In genomic region chr17:40536731-40537171, GRCh38 we compare ENCODE assay signal across 11 cellular contexts. TPM values are rescaled to one million over a fixed set of nuclear protein-coding genes. Genes with fewer than 3 reads are reported as not detected.
DNase-seq lines count a peak whose midpoint lies in the region; ATAC-seq, FAIRE-seq and TF ChIP-seq lines count a peak whose summit lies in the region.
"Had no signal": no experiment of that assay in that cellular context is flagged by ENCODE, and none has a peak within 500 bp of the region (broad histone marks: within the 10 kb centered on the region; RNA-seq: fewer than 3 reads in every experiment).

No MANE protein-coding gene starts in this region.

- H3K4me3 ChIP-seq in AG04450 (ENCODE audit: low read depth, low read length): no peak overlapping the region
- H3K4me3 ChIP-seq in IMR-90 (ENCODE audit: insufficient read depth, low read depth, low read length): no peak overlapping the region
- H3K4me3 ChIP-seq in ovary: no peak overlapping the region

- TF ChIP-seq CTCF in AG04450 (IDR thresholded peaks at IDR 0.05; ENCODE audit: low read depth, low read length): no peak
- no peak for TF ChIP-seq CTCF in IMR-90 (conservative IDR thresholded peaks at IDR 0.05; ENCODE audit: low read depth, low read length)
- no peak for TF ChIP-seq CTCF in endothelial cell (IDR thresholded peaks at IDR 0.05; ENCODE audit: unreplicated experiment)
- TF ChIP-seq CTCF in ovary (IDR thresholded peaks at IDR 0.05): no peak

- H3K4me2 ChIP-seq in IMR-90 (ENCODE audit: low read depth, low read length): peak overlapping the region; percentile 27; the same call in 1 of the 2 replicates

- no peaks in the 10 kb centered on the region for H3K9me3 Mint-ChIP-seq in endothelial cell (ENCODE audit: unreplicated experiment)

- WGBS in IMR-90 (ENCODE audit: extremely low coverage in 2 of 2, insufficient read length in 1 of 2), 2 experiments: 0% methylated on average over 1 of the region's 4 CpGs; no CpG with 5 or more reads in 1 of the 2 experiments
- 7 to 18% (median 12%) methylated on average over 4 of the region's 4 CpGs for WGBS in ovary, 3 donors

- peak overlapping the region; percentile 100 for H2BK15ac ChIP-seq in IMR-90 (ENCODE audit: low read depth, low read length)

- H4K5ac ChIP-seq in IMR-90 (ENCODE audit: low read depth, low read length): peak overlapping the region; percentile 99

- no peak overlapping the region for H3K4me3 Mint-ChIP-seq in endothelial cell (ENCODE audit: unreplicated experiment)

- TF ChIP-seq RAD21 in IMR-90 (IDR thresholded peaks at IDR 0.05; ENCODE audit: low read length): no peak

- no peak for FAIRE-seq in GM19239 (lab: Jason Lieb, UNC)

- H2BK120ac ChIP-seq in IMR-90 (ENCODE audit: low read depth, low read length): peak overlapping the region; percentile 99

- no peak for DNase-seq in AG04450 (ENCODE audit: low read depth, low spot score)
- DNase-seq in IMR-90: peak; percentile 75
- DNase-seq in endothelial cell (ENCODE audit: low spot score): peak; percentile 51
- peak; percentile 43 to 63 (median 45) for DNase-seq in ovary
- DNase-seq in NCI-H2196 (lab: John Stamatoyannopoulos, UW; ENCODE audit: unreplicated experiment): no peak
- DNase-seq in middle frontal gyrus (ENCODE audit: extremely low spot score, low spot score): no peak
- DNase-seq in GM19239 (ENCODE audit: insufficient read length, low spot score): no peak
- no peak for DNase-seq in kidney tubule cell (ENCODE audit: low spot score)
- DNase-seq: brain microvascular endothelial cell, GOT3, SW 1271 had no signal

- H3K14ac ChIP-seq in IMR-90 (replicated peaks; ENCODE audit: low read depth, low read length): peak overlapping the region; percentile 94

- H2AK5ac ChIP-seq in IMR-90 (ENCODE audit: low read depth, low read length): peak overlapping the region; percentile 100

- H3K27ac Mint-ChIP-seq in endothelial cell (ENCODE audit: unreplicated experiment): peak overlapping the region; percentile 85

- H2BK20ac ChIP-seq in IMR-90 (ENCODE audit: low read depth, low read length): peak overlapping the region; percentile 97

- H2BK5ac ChIP-seq in IMR-90 (ENCODE audit: low read depth, low read length, poor library complexity, severe bottlenecking): peak overlapping the region; percentile 95

- H4K91ac ChIP-seq in IMR-90 (ENCODE audit: insufficient read depth, low read depth, low read length): peak overlapping the region; percentile 99

- dilution Hi-C loops in IMR-90 (cut with HindIII; ENCODE audit: low sequenced_read_pairs, unreplicated experiment): no loop called here

- CTCF ChIA-PET in AG04450 (lab: Charles Lee): interaction anchor here (1.0 to 13.7 kb wide), 5 partner anchors 12 to 122 kb away, joined by 3 to 174 read pairs (median 9); no protein-coding TSS in a partner anchor
- CTCF ChIA-PET in IMR-90 (lab: Yijun Ruan, JAX): interaction anchor here (1.0 kb wide), 1 partner anchor 23 kb away, joined by 3 read pairs; no protein-coding TSS in a partner anchor

- peak overlapping the region; percentile 91 for H3K23ac ChIP-seq in IMR-90 (ENCODE audit: low read depth, low read length)

- no peaks in the 10 kb centered on the region for H3K27me3 ChIP-seq in AG04450 (ENCODE audit: control insufficient read depth, insufficient read depth, low read length)
- H3K27me3 ChIP-seq in IMR-90 (ENCODE audit: control insufficient read depth, insufficient read depth, low read length): no peaks in the 10 kb centered on the region
- H3K27me3 ChIP-seq in ovary: no peaks in the 10 kb centered on the region
- H3K27me3 ChIP-seq: brain microvascular endothelial cell had no signal

- peaks cover 72% of the 10 kb centered on the region for H3K4me1 Mint-ChIP-seq in endothelial cell (ENCODE audit: unreplicated experiment)

- H3K9ac ChIP-seq in IMR-90 (ENCODE audit: low read depth, low read length): peak overlapping the region; percentile 37; the same call in 1 of the 2 replicates

- H3K9me1 ChIP-seq in IMR-90 (ENCODE audit: insufficient read depth, low read length): peaks cover 55% of the 10 kb centered on the region

- H2AFZ ChIP-seq in IMR-90 (replicated peaks; ENCODE audit: low read length, poor library complexity): peak overlapping the region; percentile 89

- H4K20me1 ChIP-seq in IMR-90 (ENCODE audit: insufficient read depth, low read length): no peaks in the 10 kb centered on the region

- in situ Hi-C loops in IMR-90 (cut with MboI; ENCODE audit: low sequenced_read_pairs): loop anchor here (5.0 kb wide), 1 partner anchor 234 kb away; no protein-coding TSS in a partner anchor

- H3K4ac ChIP-seq in IMR-90 (ENCODE audit: low read depth, low read length): peak overlapping the region; percentile 99

- H3K79me1 ChIP-seq in IMR-90 (ENCODE audit: low read depth in 1 of 2, low read length in 2 of 2): peaks cover 0 to 30% of the 10 kb centered on the region in 2 experiments; a peak in 3 of 4 replicates

- peak overlapping the region; percentile 97 for H2AK9ac ChIP-seq in IMR-90 (replicated peaks; ENCODE audit: low read depth, low read length, poor library complexity)

- peaks cover 13% of the 10 kb centered on the region for H3K27me3 Mint-ChIP-seq in endothelial cell (ENCODE audit: unreplicated experiment)

- no peaks in the 10 kb centered on the region for H3K36me3 Mint-ChIP-seq in endothelial cell (ENCODE audit: low read depth, unreplicated experiment)

- BruUV-seq in IMR-90 (replicated peaks; lab: Mats Ljungman, UMichigan): no TSS peak

- H3K18ac ChIP-seq in IMR-90 (ENCODE audit: low read depth, low read length): peak overlapping the region; percentile 94

- H4K8ac ChIP-seq in IMR-90 (ENCODE audit: low read depth in 2 of 2, low read length in 2 of 2): peak overlapping the region; percentile 97

- H3K9me3 ChIP-seq in AG04450 (ENCODE audit: control insufficient read depth, insufficient read depth, low read length): no peaks in the 10 kb centered on the region
- no peaks in the 10 kb centered on the region for H3K9me3 ChIP-seq in IMR-90 (ENCODE audit: control insufficient read depth, insufficient read depth, low read length)
- no peaks in the 10 kb centered on the region for H3K9me3 ChIP-seq in ovary

- POLR2A ChIA-PET in AG04450 (lab: Yijun Ruan, JAX) (interaction anchor here (0.6 to 7.5 kb wide), 3 partner anchors 14 to 72 kb away, joined by 3 to 64 read pairs (median 5); no protein-coding TSS in a partner anchor), IMR-90 (lab: Charles Lee; ENCODE audit: unreplicated experiment) (no interaction called here)

- peaks cover 46% of the 10 kb centered on the region for H3K4me1 ChIP-seq in IMR-90 (ENCODE audit: control insufficient read depth, insufficient read depth, low read length)
- H3K4me1 ChIP-seq in ovary (ENCODE audit: insufficient read depth): peaks cover 33% of the 10 kb centered on the region

- peak; percentile 6; the same call in 1 of the 2 replicates for ATAC-seq in IMR-90 (ENCODE audit: low read depth)

- no peak overlapping the region for H3K56ac ChIP-seq in IMR-90 (ENCODE audit: extremely low read depth, insufficient read depth, low read length)

- H3K36me3 ChIP-seq in IMR-90 (ENCODE audit: control insufficient read depth, insufficient read depth, low read length): no peaks in the 10 kb centered on the region
- H3K36me3 ChIP-seq in ovary: no peaks in the 10 kb centered on the region
- H3K36me3 ChIP-seq: brain microvascular endothelial cell had no signal

- H3K27ac ChIP-seq in AG04450 (ENCODE audit: low read depth, low read length) (peak overlapping the region; percentile 47), IMR-90 (ENCODE audit: insufficient read depth, low read length) (peak overlapping the region; percentile 76), ovary (peak overlapping the region; percentile 58 to 59)
- H3K27ac ChIP-seq: brain microvascular endothelial cell had no signal

- no peak for TF ChIP-seq POLR2A in IMR-90 (IDR thresholded peaks at IDR 0.05; ENCODE audit: low read depth, low read length)
- no peak for TF ChIP-seq POLR2A in ovary (IDR thresholded peaks at IDR 0.05)

- peak; percentile 33 for TF ChIP-seq EP300 in ovary (IDR thresholded peaks at IDR 0.05)

- intact Hi-C loops in IMR-90 (cut with micrococcal nuclease) (no loop called here), ovary (cut with DNase I) (loop anchor here in 1 of 4 donors (10.0 kb wide), 1 partner anchor 52 kb away; no protein-coding TSS in a partner anchor)

TF ChIP-seq in IMR-90, 13 proteins besides CTCF, POLR2A, EP300 and RAD21:
- no peak for TF ChIP-seq NFE2L2 (IDR thresholded peaks at IDR 0.05; ENCODE audit: low read depth, low read length)
- TF ChIP-seq CEBPB (IDR thresholded peaks at IDR 0.05; ENCODE audit: low read depth, low read length): peak; percentile 64

RNA-seq across cellular contexts. Expression of gene CCR7, which starts 28.5 kb away (rescaled TPM):
- 0.12 and 0.22 TPM in 2 replicates for polyA plus RNA-seq in AG04450 (2011; rRNA removed)
- 0.09 and 0.22 TPM in 2 replicates for polyA minus RNA-seq in AG04450 (2011; rRNA and poly(A)+ RNA removed)
- total RNA-seq in IMR-90 (2012; rRNA removed): 0.28 and 0.36 TPM in 2 replicates
- polyA plus RNA-seq in IMR-90 (2012; rRNA removed): 0.14 and 0.22 TPM in 2 replicates
- polyA plus RNA-seq in IMR-90 (2012; cell fraction: cytosol; rRNA removed): 0.16 TPM in 1 of 2 replicates, not detected in the other
- 0.23 and 0.39 TPM in 2 replicates for polyA plus RNA-seq in IMR-90 (2012; cell fraction: nucleus; rRNA removed; ENCODE audit: low replicate concordance)
- total RNA-seq in endothelial cell (ENCODE audit: unreplicated experiment): 0.51 TPM
- total RNA-seq in ovary: 1 to 10 TPM in 2 of 7 donors, under 1 TPM in 3, not detected in 2; 0.23 to 2.5 (median 0.37) TPM
- polyA plus RNA-seq in ovary: under 1 TPM; 0.18 to 0.60 TPM

RNA-seq across cellular contexts. Expression of gene TNS4, which starts 35.3 kb away (rescaled TPM):
- polyA plus RNA-seq in AG04450 (2011; rRNA removed): 0.07 and 0.10 TPM in 2 replicates
- polyA minus RNA-seq in AG04450 (2011; rRNA and poly(A)+ RNA removed): 0.04 and 0.09 TPM in 2 replicates
- 0.28 TPM in 1 of 2 replicates, not detected in the other for total RNA-seq in IMR-90 (2012; rRNA removed)
- polyA plus RNA-seq in IMR-90 (2012; rRNA removed): 0.07 TPM in 1 of 2 replicates, not detected in the other
- 0.07 and 0.08 TPM in 2 replicates for polyA plus RNA-seq in IMR-90 (2012; cell fraction: cytosol; rRNA removed)
- 0.33 and 0.57 TPM in 2 replicates for polyA plus RNA-seq in IMR-90 (2012; cell fraction: nucleus; rRNA removed; ENCODE audit: low replicate concordance)
- 0.08 TPM for total RNA-seq in endothelial cell (ENCODE audit: unreplicated experiment)
- total RNA-seq in ovary: 1 to 10 TPM in 1 of 7 donors, under 1 TPM in 2, not detected in 4; 0.13 to 6.2 (median 0.95) TPM
- under 1 TPM in 1 of 2 donors, not detected in 1; 0.13 TPM for polyA plus RNA-seq in ovary

Comparison
In these comparisons a context has a peak if more than half of its experiments do, and no peak if none do; other contexts are left out.
1. DNase-seq: peak in IMR-90 (single experiment), endothelial cell (single experiment) and ovary (5 of 5); none in AG04450 (single experiment), NCI-H2196 (single experiment), middle frontal gyrus (single experiment), GM19239 (single experiment) and kidney tubule cell (single experiment).
2. Peak in every context shown above with its lines, with median percentiles within 50 percentile points of each other: H3K27ac ChIP-seq.